10 cellular contexts compared by ENCODE assay signal in the genomic region with DNA sequence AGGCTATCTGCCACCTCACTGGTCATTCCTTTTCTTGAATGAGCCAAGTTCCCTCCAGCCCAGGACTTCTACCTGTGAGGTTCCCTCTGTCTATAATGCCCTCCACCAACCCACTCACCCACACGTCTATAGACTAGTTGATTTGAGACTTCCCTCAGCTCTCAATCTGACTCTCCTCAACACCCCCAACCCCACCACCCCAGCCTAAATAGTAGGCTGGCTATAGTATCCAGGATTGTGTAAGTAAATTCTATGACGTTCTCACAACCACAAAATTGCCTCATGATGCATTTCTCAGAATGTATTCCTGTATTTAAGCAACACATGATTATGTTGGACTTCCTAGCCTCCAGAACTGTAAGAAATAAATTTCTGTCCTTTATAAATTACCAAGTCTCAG. TPM values are rescaled to one million over a fixed set of nuclear protein-coding genes. Genes with fewer than 3 reads are reported as not detected.
DNase-seq lines count a peak whose midpoint lies in the region; ATAC-seq and TF ChIP-seq lines count a peak whose summit lies in the region.
"Had no signal": no experiment of that assay in that cellular context is flagged by ENCODE, and none has a peak within 500 bp of the region (broad histone marks: within the 10 kb centered on the region; RNA-seq: fewer than 3 reads in every experiment).

No MANE protein-coding gene starts in this region.

- H3K4me3 Mint-ChIP-seq in activated T-cell treated with anti-CD3 and anti-CD28 coated beads, Interleukin-2, amount 50 U/mL, for 4 hours: peak overlapping the region; percentile 90
- peak overlapping the region; percentile 89 for H3K4me3 Mint-ChIP-seq in activated naive CD8-positive, alpha-beta T cell treated with anti-CD3 and anti-CD28 coated beads for 36 hours

- no peak for TF ChIP-seq POLR2A in tibial nerve (IDR thresholded peaks at IDR 0.05)

- peak in 1 of 2 donors; percentile 55 for TF ChIP-seq EP300 in tibial nerve (IDR thresholded peaks at IDR 0.05)

- peaks cover 61% of the 10 kb centered on the region for H3K4me1 Mint-ChIP-seq in activated T-cell treated with anti-CD3 and anti-CD28 coated beads, Interleukin-2, amount 50 U/mL, for 4 hours (ENCODE audit: low read depth)
- peaks cover 56% of the 10 kb centered on the region for H3K4me1 Mint-ChIP-seq in activated naive CD8-positive, alpha-beta T cell treated with anti-CD3 and anti-CD28 coated beads for 36 hours

- H3K27ac ChIP-seq in liver (ENCODE audit: low read depth in 1 of 2, low read length in 2 of 2) (peak overlapping the region; percentile 34 to 39), tibial nerve (peak overlapping the region in 3 of 4 donors; percentile 5 to 98 (median 96))
- H3K27ac ChIP-seq: C4-2B had no signal

- DNase-seq in activated T-cell treated with anti-CD3 and anti-CD28 coated beads, Interleukin-2, amount 50 U/mL, for 4 hours: no peak
- DNase-seq in activated T-cell treated with anti-CD3 and anti-CD28 coated beads, Interleukin-2, amount 50 U/mL, for 1 hour: no peak
- no peak for DNase-seq in activated naive CD8-positive, alpha-beta T cell treated with anti-CD3 and anti-CD28 coated beads for 36 hours
- no peak for DNase-seq in tibial nerve (ENCODE audit: low spot score in 2 of 2)
- no peak for DNase-seq in NCI-H748 treated with DMSO at 0.1 percent for 48 hours (lab: John Stamatoyannopoulos, UW)
- no peak for DNase-seq in DMS79 treated with DMSO at 0.1 percent for 48 hours (lab: John Stamatoyannopoulos, UW)
- no peak for DNase-seq in midbrain (lab: John Stamatoyannopoulos, UW)
- DNase-seq: cortex of kidney had no signal

- H3K9me3 ChIP-seq in liver (ENCODE audit: control insufficient read depth in 4 of 4, low read length in 3 of 4) (no peaks in the 10 kb centered on the region), tibial nerve (no peaks in the 10 kb centered on the region)

- TF ChIP-seq RAD21 in liver (IDR thresholded peaks at IDR 0.05): no peak

- peak overlapping the region; percentile 62 for H3K27ac Mint-ChIP-seq in activated naive CD8-positive, alpha-beta T cell treated with anti-CD3 and anti-CD28 coated beads for 36 hours

- H3K36me3 Mint-ChIP-seq in activated T-cell treated with anti-CD3 and anti-CD28 coated beads, Interleukin-2, amount 50 U/mL, for 4 hours (ENCODE audit: insufficient read depth): peaks cover 8% of the 10 kb centered on the region
- peaks cover 44% of the 10 kb centered on the region for H3K36me3 Mint-ChIP-seq in activated naive CD8-positive, alpha-beta T cell treated with anti-CD3 and anti-CD28 coated beads for 36 hours

- WGBS in liver: 45% methylated on average over 2 of the region's 2 CpGs
- 64 to 66% methylated on average over 2 of the region's 2 CpGs for WGBS in tibial nerve, 2 donors

- no peaks in the 10 kb centered on the region for H3K9me3 Mint-ChIP-seq in activated T-cell treated with anti-CD3 and anti-CD28 coated beads, Interleukin-2, amount 50 U/mL, for 4 hours
- no peaks in the 10 kb centered on the region for H3K9me3 Mint-ChIP-seq in activated naive CD8-positive, alpha-beta T cell treated with anti-CD3 and anti-CD28 coated beads for 36 hours

- H3K36me3 ChIP-seq in liver (ENCODE audit: control insufficient read depth in 4 of 4, insufficient read depth in 3 of 4, low read depth in 1 of 4, low read length in 3 of 4) (no peaks in the 10 kb centered on the region), tibial nerve (peaks cover 0 to 3% (median 0%) of the 10 kb centered on the region in 3 donors)

- H3K9ac ChIP-seq in liver (ENCODE audit: low read depth in 1 of 2, low read length in 2 of 2): peak overlapping the region in 1 of 2 donors; percentile 49

- ATAC-seq in activated T-cell treated with anti-CD3 and anti-CD28 coated beads, Interleukin-2, amount 50 U/mL, for 4 hours: no peak

- no peaks in the 10 kb centered on the region for H3K27me3 Mint-ChIP-seq in activated T-cell treated with anti-CD3 and anti-CD28 coated beads, Interleukin-2, amount 50 U/mL, for 4 hours (ENCODE audit: low read depth)
- no peaks in the 10 kb centered on the region for H3K27me3 Mint-ChIP-seq in activated naive CD8-positive, alpha-beta T cell treated with anti-CD3 and anti-CD28 coated beads for 36 hours

- H3K27me3 ChIP-seq in liver (ENCODE audit: control insufficient read depth in 4 of 4, insufficient read depth in 4 of 4, low read length in 3 of 4) (no peaks in the 10 kb centered on the region), tibial nerve (no peaks in the 10 kb centered on the region)

- H3K4me1 ChIP-seq in liver (ENCODE audit: control insufficient read depth in 4 of 4, insufficient read depth in 4 of 4, low read length in 3 of 4): peaks cover 3 to 33% (median 14%) of the 10 kb centered on the region in 4 donors
- peaks cover 0 to 56% (median 26%) of the 10 kb centered on the region in 4 donors for H3K4me1 ChIP-seq in tibial nerve

- peak overlapping the region; percentile 10 to 60 (median 60) for H3K4me3 ChIP-seq in liver (ENCODE audit: low read depth in 1 of 3, low read length in 3 of 3)
- H3K4me3 ChIP-seq in tibial nerve: peak overlapping the region in 2 of 4 donors; percentile 11 to 71

- no peak for TF ChIP-seq CTCF in liver (IDR thresholded peaks at IDR 0.05; ENCODE audit: low read depth, low read length, missing input control)
- no peak for TF ChIP-seq CTCF in tibial nerve (IDR thresholded peaks at IDR 0.05)

TF ChIP-seq in liver, 16 proteins besides CTCF, POLR2A, EP300 and RAD21:
- TF ChIP-seq TAF1 (conservative IDR thresholded peaks at IDR 0.05): no peak
- no peak for TF ChIP-seq GABPA (IDR thresholded peaks at IDR 0.05 in 1 of 2, conservative IDR thresholded peaks at IDR 0.05 in 1 of 2)
- TF ChIP-seq, protein P1, sequence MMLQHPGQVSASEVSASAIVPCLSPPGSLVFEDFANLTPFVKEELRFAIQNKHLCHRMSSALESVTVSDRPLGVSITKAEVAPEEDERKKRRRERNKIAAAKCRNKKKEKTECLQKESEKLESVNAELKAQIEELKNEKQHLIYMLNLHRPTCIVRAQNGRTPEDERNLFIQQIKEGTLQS (IDR thresholded peaks at IDR 0.05): no peak
- no peak for TF ChIP-seq YY1 (IDR thresholded peaks at IDR 0.05)
- no peak for TF ChIP-seq NR2F2 (IDR thresholded peaks at IDR 0.05)
- TF ChIP-seq HNF4G (IDR thresholded peaks at IDR 0.05): no peak
- TF ChIP-seq, protein P2, sequence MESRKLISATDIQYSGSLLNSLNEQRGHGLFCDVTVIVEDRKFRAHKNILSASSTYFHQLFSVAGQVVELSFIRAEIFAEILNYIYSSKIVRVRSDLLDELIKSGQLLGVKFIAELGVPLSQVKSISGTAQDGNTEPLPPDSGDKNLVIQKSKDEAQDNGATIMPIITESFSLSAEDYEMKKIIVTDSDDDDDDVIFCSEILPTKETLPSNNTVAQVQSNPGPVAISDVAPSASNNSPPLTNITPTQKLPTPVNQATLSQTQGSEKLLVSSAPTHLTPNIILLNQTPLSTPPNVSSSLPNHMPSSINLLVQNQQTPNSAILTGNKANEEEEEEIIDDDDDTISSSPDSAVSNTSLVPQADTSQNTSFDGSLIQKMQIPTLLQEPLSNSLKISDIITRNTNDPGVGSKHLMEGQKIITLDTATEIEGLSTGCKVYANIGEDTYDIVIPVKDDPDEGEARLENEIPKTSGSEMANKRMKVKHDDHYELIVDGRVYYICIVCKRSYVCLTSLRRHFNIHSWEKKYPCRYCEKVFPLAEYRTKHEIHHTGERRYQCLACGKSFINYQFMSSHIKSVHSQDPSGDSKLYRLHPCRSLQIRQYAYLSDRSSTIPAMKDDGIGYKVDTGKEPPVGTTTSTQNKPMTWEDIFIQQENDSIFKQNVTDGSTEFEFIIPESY (IDR thresholded peaks at IDR 0.05): no peak
- TF ChIP-seq JUND (IDR thresholded peaks at IDR 0.05): no peak
- no peak for TF ChIP-seq HNF4A (conservative IDR thresholded peaks at IDR 0.05)
- TF ChIP-seq, protein P3, sequence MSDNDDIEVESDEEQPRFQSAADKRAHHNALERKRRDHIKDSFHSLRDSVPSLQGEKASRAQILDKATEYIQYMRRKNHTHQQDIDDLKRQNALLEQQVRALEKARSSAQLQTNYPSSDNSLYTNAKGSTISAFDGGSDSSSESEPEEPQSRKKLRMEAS (IDR thresholded peaks at IDR 0.05): no peak

RNA-seq across cellular contexts. Expression of a gene that starts 2.2 kb away (rescaled TPM):
- 10 to 100 TPM; 22.4 to 28.7 (median 27.7) TPM for total RNA-seq in activated T-cell treated with anti-CD3 and anti-CD28 coated beads, Interleukin-2, amount 50 U/mL, for 4 hours
- total RNA-seq in activated naive CD8-positive, alpha-beta T cell treated with anti-CD3 and anti-CD28 coated beads for 36 hours: 10 to 100 TPM; 85.2 to 86.5 TPM
- 10 to 100 TPM; 30.2 to 76.4 TPM for total RNA-seq in liver
- polyA plus RNA-seq in liver: 10 to 100 TPM; 31.0 to 37.7 TPM
- total RNA-seq in tibial nerve: 100 to 1,000 TPM in 1 of 4 donors, 10 to 100 TPM in 3; 57.8 to 104 (median 68.7) TPM
